ENCODE assay signal across 11 cellular contexts in genomic region chr20:5531318-5532081, GRCh38.
DNase-seq lines count a peak whose midpoint lies in the region; ATAC-seq, FAIRE-seq and TF ChIP-seq lines count a peak whose summit lies in the region.
"Had no signal": no experiment of that assay in that cellular context is flagged by ENCODE, and none has a peak within 500 bp of the region (broad histone marks: within the 10 kb centered on the region; RNA-seq: fewer than 3 reads in every experiment).

No MANE protein-coding gene starts in this region.

- H3K36me3 Mint-ChIP-seq in activated CD4-positive, alpha-beta T cell treated with anti-CD3 and anti-CD28 coated beads for 36 hours (ENCODE audit: low read depth), result no peaks in the 10 kb centered on the region
- H3K36me3 Mint-ChIP-seq: activated naive CD8-positive, alpha-beta T cell treated with anti-CD3 and anti-CD28 coated beads for 36 hours had no signal

- H3K27ac ChIP-seq in RWPE1, result peak overlapping the region; percentile 40

- H3K27me3 Mint-ChIP-seq in activated CD4-positive, alpha-beta T cell treated with anti-CD3 and anti-CD28 coated beads for 36 hours, result no peaks in the 10 kb centered on the region
- H3K27me3 Mint-ChIP-seq: activated naive CD8-positive, alpha-beta T cell treated with anti-CD3 and anti-CD28 coated beads for 36 hours had no signal

- intact Hi-C loops in activated CD4-positive, alpha-beta T cell treated with anti-CD3 and anti-CD28 coated beads for 36 hours (cut with DNase I, micrococcal nuclease), result no loop called here

- no peak for ATAC-seq in activated CD4-positive, alpha-beta T cell treated with anti-CD3 and anti-CD28 coated beads for 36 hours

- in situ Hi-C loops in G401 (cut with HindIII; ENCODE audit: low sequenced_read_pairs), result no loop called here

- peak overlapping the region; percentile 7 for H3K27ac Mint-ChIP-seq in activated CD4-positive, alpha-beta T cell treated with anti-CD3 and anti-CD28 coated beads for 36 hours
- H3K27ac Mint-ChIP-seq: activated naive CD8-positive, alpha-beta T cell treated with anti-CD3 and anti-CD28 coated beads for 36 hours had no signal

- H3K9me3 Mint-ChIP-seq in activated CD4-positive, alpha-beta T cell treated with anti-CD3 and anti-CD28 coated beads for 36 hours (ENCODE audit: low read depth), result no peaks in the 10 kb centered on the region
- H3K9me3 Mint-ChIP-seq: activated naive CD8-positive, alpha-beta T cell treated with anti-CD3 and anti-CD28 coated beads for 36 hours had no signal

- FAIRE-seq in frontal cortex (lab: Jason Lieb, UNC), result no peak
- FAIRE-seq: H1 had no signal

- CTCF ChIA-PET in activated CD4-positive, alpha-beta T cell treated with anti-CD3 and anti-CD28 coated beads for 36 hours (lab: Charles Lee), result interaction anchor here (0.6 to 7.2 kb wide), 10 partner anchors 9 to 475 kb away, joined by 3 to 48 read pairs (median 4); no protein-coding TSS in a partner anchor
- CTCF ChIA-PET in RWPE1 (lab: Yijun Ruan, JAX), result interaction anchor here (0.6 to 3.6 kb wide), 2 partner anchors 256 to 550 kb away, joined by 3 to 52 read pairs; no protein-coding TSS in a partner anchor

- no peak for TF ChIP-seq POLR2A in erythroblast (IDR thresholded peaks at IDR 0.05; ENCODE audit: low read length)

- H3K4me1 Mint-ChIP-seq in activated CD4-positive, alpha-beta T cell treated with anti-CD3 and anti-CD28 coated beads for 36 hours, result peaks cover 32% of the 10 kb centered on the region

- POLR2A ChIA-PET in activated CD4-positive, alpha-beta T cell treated with anti-CD3 and anti-CD28 coated beads for 36 hours (lab: Charles Lee), result no interaction called here
- POLR2A ChIA-PET in RWPE1 (lab: Yijun Ruan, JAX; ENCODE audit: low non-redundant PET), result no interaction called here

- no peak overlapping the region for H3K4me3 Mint-ChIP-seq in activated CD4-positive, alpha-beta T cell treated with anti-CD3 and anti-CD28 coated beads for 36 hours
- H3K4me3 Mint-ChIP-seq: activated naive CD8-positive, alpha-beta T cell treated with anti-CD3 and anti-CD28 coated beads for 36 hours had no signal

- no peak for TF ChIP-seq CTCF in RWPE1 (conservative IDR thresholded peaks at IDR 0.05; ENCODE audit: low read depth)

- DNase-seq in activated CD4-positive, alpha-beta T cell treated with anti-CD3 and anti-CD28 coated beads for 36 hours, result peak; percentile 20
- no peak for DNase-seq in activated CD4-positive, alpha-beta T cell treated with anti-CD3 and anti-CD28 coated beads, Interleukin-2, amount 50 U/mL, for 1 hour
- DNase-seq in RWPE1 (ENCODE audit: low spot score) (no peak), erythroblast (lab: John Stamatoyannopoulos, UW) (peak; percentile 23 to 45), non-pigmented ciliary epithelial cell (ENCODE audit: low read depth) (peak; percentile 50), G401 (ENCODE audit: low spot score) (no peak), frontal cortex (ENCODE audit: low spot score in 2 of 2) (no peak), HuH-7 (ENCODE audit: low spot score) (no peak)
- DNase-seq: activated naive CD8-positive, alpha-beta T cell treated with anti-CD3 and anti-CD28 coated beads for 36 hours; NCI-H1417 had no signal

Comparison
In these comparisons a context has a peak if more than half of its experiments do, and no peak if none do; other contexts are left out.
1. DNase-seq: peak in activated CD4-positive, alpha-beta T cell treated with anti-CD3 and anti-CD28 coated beads for 36 hours (single experiment), erythroblast (2 of 2) and non-pigmented ciliary epithelial cell (single experiment); none in activated CD4-positive, alpha-beta T cell treated with anti-CD3 and anti-CD28 coated beads, Interleukin-2, amount 50 U/mL, for 1 hour (single experiment), RWPE1 (single experiment), G401 (single experiment), frontal cortex (0 of 2) and HuH-7 (single experiment).